7 cellular contexts compared by ENCODE assay signal in the genomic region with DNA sequence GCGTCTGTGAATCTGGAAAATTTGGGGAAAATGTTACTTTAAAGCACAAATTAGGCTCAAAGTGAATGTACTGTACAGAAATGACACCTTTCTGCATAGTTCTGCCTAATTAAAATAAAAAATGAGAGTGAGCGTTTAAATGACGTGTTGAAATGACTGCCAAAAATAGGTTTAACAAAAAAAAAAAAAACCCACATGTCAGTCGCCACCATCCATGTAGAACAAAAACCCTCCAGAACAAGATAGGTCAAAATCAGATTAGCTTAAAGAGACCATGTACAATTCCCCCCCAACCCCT. TPM values are rescaled to one million over a fixed set of nuclear protein-coding genes. Genes with fewer than 3 reads are reported as not detected.
DNase-seq lines count a peak whose midpoint lies in the region; ATAC-seq and TF ChIP-seq lines count a peak whose summit lies in the region.

No MANE protein-coding gene starts in this region.

- no peaks in the 10 kb centered on the region for H3K27me3 Mint-ChIP-seq in activated CD8-positive, alpha-beta T cell treated with anti-CD3 and anti-CD28 coated beads for 36 hours

- peaks cover 37% of the 10 kb centered on the region for H3K4me1 Mint-ChIP-seq in activated CD8-positive, alpha-beta T cell treated with anti-CD3 and anti-CD28 coated beads for 36 hours (ENCODE audit: low read depth)

- no peaks in the 10 kb centered on the region for H3K27me3 ChIP-seq in iPS-20b (ENCODE audit: insufficient read depth, low read length)

- H3K9me3 ChIP-seq in iPS-20b (ENCODE audit: insufficient read depth, low read depth, low read length) = no peaks in the 10 kb centered on the region

- intact Hi-C loops in activated CD8-positive, alpha-beta T cell treated with anti-CD3 and anti-CD28 coated beads for 36 hours (cut with micrococcal nuclease) = no loop called here

- H3K36me3 ChIP-seq in iPS-20b (ENCODE audit: insufficient read depth, low read depth, low read length) = peaks cover 8% of the 10 kb centered on the region

- H3K9ac ChIP-seq in iPS-20b (ENCODE audit: low read depth, low read length) = peak overlapping the region; percentile 85

- H3K27ac ChIP-seq in iPS-20b (ENCODE audit: low read length) (peak overlapping the region; percentile 27), substantia nigra (ENCODE audit: low read depth, low read length, poor library complexity, severe bottlenecking) (peak overlapping the region; percentile 73)

- H3K9me3 Mint-ChIP-seq in activated CD8-positive, alpha-beta T cell treated with anti-CD3 and anti-CD28 coated beads for 36 hours = peaks cover 2% of the 10 kb centered on the region

- POLR2A ChIA-PET in activated CD8-positive, alpha-beta T cell treated with anti-CD3 and anti-CD28 coated beads for 36 hours (lab: Charles Lee) = interaction anchor here (1.0 to 3.1 kb wide), 9 partner anchors 10 to 532 kb away, joined by 3 to 17 read pairs (median 4); partner anchors contain the start of genes H3-3A and LIN9

- peak overlapping the region; percentile 88 for H3K4me3 ChIP-seq in iPS-20b (ENCODE audit: low read length)

- peaks cover 26% of the 10 kb centered on the region for H3K4me1 ChIP-seq in iPS-20b (ENCODE audit: insufficient read depth, low read length)

- TF ChIP-seq CTCF in activated CD8-positive, alpha-beta T cell treated with anti-CD3 and anti-CD28 coated beads for 36 hours (IDR thresholded peaks at IDR 0.05) = no peak

- peaks cover 20% of the 10 kb centered on the region for H3K36me3 Mint-ChIP-seq in activated CD8-positive, alpha-beta T cell treated with anti-CD3 and anti-CD28 coated beads for 36 hours (ENCODE audit: low read depth)

- CTCF ChIA-PET in activated CD8-positive, alpha-beta T cell treated with anti-CD3 and anti-CD28 coated beads for 36 hours (lab: Charles Lee) = interaction anchor here (1.0 to 6.7 kb wide), 23 partner anchors 14 to 419 kb away, joined by 3 to 95 read pairs (median 5); partner anchors contain the start of genes MIXL1 and STUM

- peak overlapping the region; percentile 99 for H3K4me3 Mint-ChIP-seq in activated CD8-positive, alpha-beta T cell treated with anti-CD3 and anti-CD28 coated beads for 36 hours

- ATAC-seq in HG02678 (IDR thresholded peaks at IDR 0.05; ENCODE audit: unreplicated experiment) = peak; percentile 7
- ATAC-seq in activated CD8-positive, alpha-beta T cell treated with anti-CD3 and anti-CD28 coated beads for 36 hours = no peak
- ATAC-seq in HG03108 (IDR thresholded peaks at IDR 0.05; ENCODE audit: unreplicated experiment) = no peak

- H3K27ac Mint-ChIP-seq in activated CD8-positive, alpha-beta T cell treated with anti-CD3 and anti-CD28 coated beads for 36 hours = peak overlapping the region; percentile 98

- no peak for DNase-seq in activated CD8-positive, alpha-beta T cell treated with anti-CD3 and anti-CD28 coated beads for 36 hours
- DNase-seq in substantia nigra (lab: John Stamatoyannopoulos, UW) = no peak
- DNase-seq in stimulated activated CD4-positive, alpha-beta T cell treated with anti-CD3 and anti-CD28 coated beads, Interleukin-2, amount 100 ng/mL, for 48 hours = no peak
- no peak for DNase-seq in activated CD4-positive, alpha-beta T cell treated with anti-CD3 and anti-CD28 coated beads, Interleukin-2, amount 50 U/mL, for 1 hour

RNA-seq across cellular contexts. Expression of gene PARP1, which starts 0.7 kb away (rescaled TPM):
- 100 to 1,000 TPM; 203 to 206 TPM for total RNA-seq in activated CD8-positive, alpha-beta T cell treated with anti-CD3 and anti-CD28 coated beads for 36 hours
